In genomic region chr4:169253904-169254303, GRCh38 we compare ENCODE assay signal across 13 cellular contexts. TPM values are rescaled to one million over a fixed set of nuclear protein-coding genes. Genes with fewer than 3 reads are reported as not detected.
A peak's percentile ranks its signal among the peaks of the same experiment; 100 is the strongest.
DNase-seq lines count a peak whose midpoint lies in the region; ATAC-seq, FAIRE-seq and TF ChIP-seq lines count a peak whose summit lies in the region.
"Had no signal": no experiment of that assay in that cellular context is flagged by ENCODE, and none has a peak within 500 bp of the region (broad histone marks: within the 10 kb centered on the region; RNA-seq: fewer than 3 reads in every experiment).

No MANE protein-coding gene starts in this region.

- no peaks in the 10 kb centered on the region for H3K9me1 ChIP-seq in endothelial cell of umbilical vein (replicated peaks; ENCODE audit: control insufficient read depth, extremely low read depth, insufficient read depth, low read length)

- peaks cover 88% of the 10 kb centered on the region for H3K79me2 ChIP-seq in endothelial cell of umbilical vein (ENCODE audit: control insufficient read depth, insufficient read depth, low read length)

- FAIRE-seq in endothelial cell of umbilical vein (lab: Jason Lieb, UNC) = no peak
- FAIRE-seq: GM12878, islet of Langerhans had no signal

- peaks cover 64% of the 10 kb centered on the region for H3K4me1 Mint-ChIP-seq in Calu3 (ENCODE audit: low read depth, unreplicated experiment)
- no peaks in the 10 kb centered on the region for H3K4me1 Mint-ChIP-seq in T-helper 2 cell treated with Interferon-gamma antibody and Interleukin-4, amounts not matched to agents 5 μg/mL and 100 μg/mL, for 36 hours (ENCODE audit: low read depth)

- CTCF ChIA-PET in Calu3 (lab: Charles Lee) = no interaction called here
- CTCF ChIA-PET in endothelial cell of umbilical vein (lab: Charles Lee) = interaction anchor here (1.0 to 6.3 kb wide), 7 partner anchors 10 to 137 kb away, joined by 3 to 31 read pairs (median 4); partner anchors contain the start of gene SH3RF1

- H3K4me3 ChIP-seq in endothelial cell of umbilical vein (replicated peaks in 1 of 3; ENCODE audit: insufficient read depth in 1 of 3, low read depth in 1 of 3, low read length in 3 of 3) = no peak overlapping the region
- H3K4me3 ChIP-seq: GM12878 had no signal

- no peaks in the 10 kb centered on the region for H3K27me3 Mint-ChIP-seq in Calu3 (ENCODE audit: unreplicated experiment)
- peaks cover 17% of the 10 kb centered on the region for H3K27me3 Mint-ChIP-seq in T-helper 2 cell treated with Interferon-gamma antibody and Interleukin-4, amounts not matched to agents 5 μg/mL and 100 μg/mL, for 36 hours (ENCODE audit: low read depth)

- dilution Hi-C loops in endothelial cell of umbilical vein (cut with MboI; ENCODE audit: extremely low pct_ligation_motif_present, low sequenced_read_pairs) = no loop called here

- no peaks in the 10 kb centered on the region for H3K9me3 Mint-ChIP-seq in Calu3 (ENCODE audit: low read depth, unreplicated experiment)
- no peaks in the 10 kb centered on the region for H3K9me3 Mint-ChIP-seq in T-helper 2 cell treated with Interferon-gamma antibody and Interleukin-4, amounts not matched to agents 5 μg/mL and 100 μg/mL, for 36 hours
- H3K9me3 Mint-ChIP-seq: activated T-cell treated with anti-CD3 and anti-CD28 coated beads, Interleukin-2, amount 50 U/mL, for 24 hours; neural crest cell had no signal

- peaks cover 55% of the 10 kb centered on the region for H3K36me3 Mint-ChIP-seq in Calu3 (ENCODE audit: insufficient read depth, unreplicated experiment)
- H3K36me3 Mint-ChIP-seq in T-helper 2 cell treated with Interferon-gamma antibody and Interleukin-4, amounts not matched to agents 5 μg/mL and 100 μg/mL, for 36 hours (ENCODE audit: low read depth) = no peaks in the 10 kb centered on the region

- H3K36me3 ChIP-seq in endothelial cell of umbilical vein (ENCODE audit: control insufficient read depth in 2 of 2, extremely low read depth in 1 of 2, insufficient read depth in 2 of 2, low read length in 2 of 2) = no peaks in the 10 kb centered on the region

- H3K4me1 ChIP-seq in endothelial cell of umbilical vein (ENCODE audit: control insufficient read depth, extremely low read depth, insufficient read depth, low read length) = peaks cover 97% of the 10 kb centered on the region

- TF ChIP-seq POLR2A in endothelial cell of umbilical vein (IDR thresholded peaks at IDR 0.05; ENCODE audit: low read depth, low read length) = no peak

- no peak overlapping the region for H3K9ac ChIP-seq in endothelial cell of umbilical vein (replicated peaks; ENCODE audit: extremely low read depth, insufficient read depth, low read length)

- POLR2A ChIA-PET in endothelial cell of umbilical vein (lab: Charles Lee) = interaction anchor here (1.0 kb wide), 1 partner anchor 19 kb away, joined by 4 read pairs; no protein-coding TSS in a partner anchor

- H2AFZ ChIP-seq in endothelial cell of umbilical vein (ENCODE audit: low read depth, low read length) = no peak overlapping the region

- H3K27ac ChIP-seq in endothelial cell of umbilical vein (ENCODE audit: insufficient read depth, low read depth, low read length) = peak overlapping the region; percentile 53

- peak overlapping the region; percentile 94 for H3K27ac Mint-ChIP-seq in Calu3 (ENCODE audit: unreplicated experiment)
- no peak overlapping the region for H3K27ac Mint-ChIP-seq in T-helper 2 cell treated with Interferon-gamma antibody and Interleukin-4, amounts not matched to agents 5 μg/mL and 100 μg/mL, for 36 hours
- H3K27ac Mint-ChIP-seq: activated T-cell treated with anti-CD3 and anti-CD28 coated beads, Interleukin-2, amount 50 U/mL, for 24 hours had no signal

- DNase-seq in Calu3 (no peak), M059J (ENCODE audit: low read depth) (peak; percentile 92), endothelial cell of umbilical vein (ENCODE audit: low read depth, low spot score) (peak; percentile 49), renal cortical epithelial cell (ENCODE audit: low read depth) (peak; percentile 95)
- DNase-seq in activated T-cell treated with anti-CD3 and anti-CD28 coated beads, Interleukin-2, amount 50 U/mL, for 1 hour = no peak
- DNase-seq in T-helper 2 cell treated with Interferon-gamma antibody and Interleukin-4, amounts not matched to agents 5 μg/mL and 100 μg/mL, for 36 hours (ENCODE audit: low spot score) = no peak
- DNase-seq: activated CD4-positive, CD25-positive, alpha-beta regulatory T cell; activated T-cell treated with anti-CD3 and anti-CD28 coated beads, Interleukin-2, amount 50 U/mL, for 24 hours had no signal

- BruUV-seq in Calu3 (replicated peaks; lab: Mats Ljungman, UMichigan) = no TSS peak
- BruUV-seq in endothelial cell of umbilical vein (replicated peaks; lab: Mats Ljungman, UMichigan) = no TSS peak

- H3K9me3 ChIP-seq in endothelial cell of umbilical vein (replicated peaks; ENCODE audit: control insufficient read depth, insufficient read depth, low read length) = no peaks in the 10 kb centered on the region

- H3K4me2 ChIP-seq in endothelial cell of umbilical vein (ENCODE audit: insufficient read depth, low read length) = peak overlapping the region; percentile 67

- TF ChIP-seq CTCF in Calu3 (IDR thresholded peaks at IDR 0.05; ENCODE audit: unreplicated experiment) (no peak), endothelial cell of umbilical vein (IDR thresholded peaks at IDR 0.05; ENCODE audit: extremely low read depth in 1 of 2, insufficient read depth in 1 of 2, low read depth in 1 of 2, low read length in 2 of 2) (no peak)

- intact Hi-C loops in Calu3 (cut with micrococcal nuclease; ENCODE audit: unreplicated experiment) = loop anchor here (2.0 to 5.0 kb wide), 3 partner anchors 13 to 182 kb away; no protein-coding TSS in a partner anchor
- intact Hi-C loops in endothelial cell of umbilical vein (cut with micrococcal nuclease) = loop anchor here (2.0 to 5.0 kb wide), 2 partner anchors 29 to 97 kb away; no protein-coding TSS in a partner anchor

- no peaks in the 10 kb centered on the region for H3K27me3 ChIP-seq in endothelial cell of umbilical vein (ENCODE audit: control insufficient read depth in 2 of 2, insufficient read depth in 2 of 2, low read length in 2 of 2)

- ATAC-seq in HG03342 (IDR thresholded peaks at IDR 0.05; ENCODE audit: unreplicated experiment) (no peak), GM18867 (IDR thresholded peaks at IDR 0.05; ENCODE audit: unreplicated experiment) (no peak)
- ATAC-seq: GM12878 had no signal

- H4K20me1 ChIP-seq in endothelial cell of umbilical vein (replicated peaks; ENCODE audit: control insufficient read depth, extremely low read depth, insufficient read depth, low read length) = no peaks in the 10 kb centered on the region

- H3K4me3 Mint-ChIP-seq in Calu3 (ENCODE audit: low read depth, unreplicated experiment) = peak overlapping the region; percentile 68
- H3K4me3 Mint-ChIP-seq in T-helper 2 cell treated with Interferon-gamma antibody and Interleukin-4, amounts not matched to agents 5 μg/mL and 100 μg/mL, for 36 hours = no peak overlapping the region
- H3K4me3 Mint-ChIP-seq: activated T-cell treated with anti-CD3 and anti-CD28 coated beads, Interleukin-2, amount 50 U/mL, for 24 hours; neural crest cell had no signal

TF ChIP-seq in endothelial cell of umbilical vein, 7 proteins besides CTCF, POLR2A, EP300 and RAD21:
- TF ChIP-seq JUN (IDR thresholded peaks at IDR 0.05; ENCODE audit: borderline replicate concordance, insufficient read depth, insufficient read length, low read depth) (no peak), EZH2 (IDR thresholded peaks at IDR 0.05; ENCODE audit: borderline replicate concordance, low read depth, low read length, severe bottlenecking) (no peak), POLR2AphosphoS5 (IDR thresholded peaks at IDR 0.05; ENCODE audit: insufficient read depth, low read depth, low read length) (no peak), GATA2 (IDR thresholded peaks at IDR 0.05; ENCODE audit: insufficient read depth, insufficient read length, low read depth, low read length) (no peak), MAX (IDR thresholded peaks at IDR 0.05; ENCODE audit: insufficient read depth, insufficient read length) (no peak), MYC (IDR thresholded peaks at IDR 0.05; ENCODE audit: low read depth, low read length) (no peak), FOS (IDR thresholded peaks at IDR 0.05; ENCODE audit: borderline replicate concordance, insufficient read depth, low read length) (no peak)

RNA-seq across cellular contexts. Expression of gene SH3RF1, which starts 16.9 kb away (rescaled TPM):
- total RNA-seq in Calu3 (2022) = 64.6 and 70.1 TPM in 2 replicates
- total RNA-seq in M059J (2014; rRNA removed; shearing (Covaris generic)) = 5.0 and 7.9 TPM in 2 replicates
- total RNA-seq in endothelial cell of umbilical vein = 24.3 and 24.9 TPM in 2 replicates
- polyA plus RNA-seq in endothelial cell of umbilical vein = 16.2 and 16.7 TPM in 2 replicates
- polyA plus RNA-seq in endothelial cell of umbilical vein (2011; cell fraction: cytosol; rRNA removed) = 11.5 and 13.4 TPM in 2 replicates
- polyA plus RNA-seq in endothelial cell of umbilical vein (2011; cell fraction: nucleus; rRNA removed) = 21.1 and 23.1 TPM in 2 replicates
- 12.8 and 15.2 TPM in 2 replicates for polyA plus RNA-seq in endothelial cell of umbilical vein (2012)
- 59.1 and 61.5 TPM in 2 replicates for polyA minus RNA-seq in endothelial cell of umbilical vein
- polyA minus RNA-seq in endothelial cell of umbilical vein (2011; cell fraction: cytosol; rRNA and poly(A)+ RNA removed) = 24.1 TPM
- 80.9 and 111 TPM in 2 replicates for polyA minus RNA-seq in endothelial cell of umbilical vein (2011; cell fraction: nucleus; rRNA and poly(A)+ RNA removed)
- 10.2 and 12.7 TPM in 2 replicates for total RNA-seq in renal cortical epithelial cell

Comparison
In these comparisons a context has a peak if more than half of its experiments do, and no peak if none do; other contexts are left out.
1. DNase-seq: peak in M059J (single experiment), endothelial cell of umbilical vein (single experiment) and renal cortical epithelial cell (single experiment); none in Calu3 (single experiment), activated T-cell treated with anti-CD3 and anti-CD28 coated beads, Interleukin-2, amount 50 U/mL, for 1 hour (single experiment) and T-helper 2 cell treated with Interferon-gamma antibody and Interleukin-4, amounts not matched to agents 5 μg/mL and 100 μg/mL, for 36 hours (single experiment).